25 cellular contexts compared by ENCODE assay signal in the genomic region with DNA sequence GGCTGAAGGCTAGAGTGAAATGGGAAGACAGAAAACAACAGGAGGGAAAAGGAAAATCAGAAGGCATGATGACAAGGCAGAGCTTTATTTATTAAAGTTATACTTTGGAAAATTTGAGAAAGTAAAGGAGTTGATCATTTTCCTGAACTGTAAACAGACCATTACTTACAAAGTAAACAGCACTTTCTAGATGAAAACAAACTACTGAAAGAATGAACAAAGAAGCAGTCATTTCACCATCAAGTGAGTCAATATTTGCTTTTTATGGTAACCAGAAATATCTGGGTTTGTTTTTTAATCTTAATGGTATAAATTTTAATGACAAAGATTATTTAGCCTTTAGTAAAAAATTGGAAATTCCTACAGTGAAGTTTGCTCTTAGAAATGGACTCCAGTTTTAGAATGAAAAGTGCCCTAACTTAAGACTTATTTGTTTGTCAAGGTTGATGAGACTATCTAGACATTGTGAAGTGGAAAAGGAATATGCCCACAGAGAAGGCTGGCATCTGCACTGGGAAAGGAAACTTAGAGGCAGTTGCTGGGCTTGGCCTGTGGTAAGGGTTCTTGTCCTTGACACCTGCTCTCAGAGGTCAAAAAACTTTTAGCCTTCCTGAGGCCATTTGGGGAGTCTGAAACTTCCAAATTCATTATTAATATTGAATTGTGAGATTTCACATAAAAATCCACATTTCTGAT. TPM values are rescaled to one million over a fixed set of nuclear protein-coding genes. Genes with fewer than 3 reads are reported as not detected.
"Had no signal": no experiment of that assay in that cellular context is flagged by ENCODE, and none has a peak within 500 bp of the region (broad histone marks: within the 10 kb centered on the region; RNA-seq: fewer than 3 reads in every experiment).

No MANE protein-coding gene starts in this region.

- H3K4me1 ChIP-seq: ascending aorta, body of pancreas had no signal

- DNase-seq: activated CD4-positive, alpha-beta memory T cell treated with anti-CD3 and anti-CD28 coated beads for 36 hours; activated CD4-positive, alpha-beta T cell treated with anti-CD3 and anti-CD28 coated beads, Interleukin-2, amount 10 ng/mL, durations not matched to agents 7 days and 5 days; activated CD4-positive, CD25-positive, alpha-beta regulatory T cell; activated CD8-positive, alpha-beta memory T cell treated with anti-CD3 and anti-CD28 coated beads for 24 hours; activated effector memory CD4-positive, alpha-beta T cell treated with anti-CD3 and anti-CD28 coated beads, Interleukin-2, amount 50 U/mL, for 16 hours; activated naive CD4-positive, alpha-beta T cell treated with Interleukin-2 at 50 U/mL for 16 hours; activated naive CD8-positive, alpha-beta T cell treated with anti-CD3 and anti-CD28 coated beads, Interleukin-2, amount 50 U/mL, for 24 hours; activated T-cell treated with anti-CD3 and anti-CD28 coated beads, Interleukin-2, amount 50 U/mL, for 4 hours; amniotic stem cell; body of pancreas; NCI-H1048; NCI-H146; NCI-H2107; NCI-H345; NCI-H510A; NCI-H526 treated with DMSO at 0.1 percent for 48 hours; SIG-M5; T-cell; T-helper 2 cell; T1000 had no signal

- ATAC-seq: activated naive CD4-positive, alpha-beta T cell treated with anti-CD3 and anti-CD28 coated beads, Interleukin-2, amount 50 U/mL, for 72 hours; activated naive CD8-positive, alpha-beta T cell treated with anti-CD3 and anti-CD28 coated beads, Interleukin-2, amount 50 U/mL, for 24 hours; activated T-cell treated with anti-CD3 and anti-CD28 coated beads, Interleukin-2, amount 50 U/mL, for 4 hours; body of pancreas; T-cell had no signal

- H3K27ac ChIP-seq: ascending aorta, body of pancreas had no signal

- H3K4me3 ChIP-seq: ascending aorta, body of pancreas had no signal

- H3K9me3 ChIP-seq: ascending aorta, body of pancreas had no signal

- H3K27me3 ChIP-seq: ascending aorta, body of pancreas had no signal

- H3K36me3 ChIP-seq: ascending aorta had no signal

RNA-seq across cellular contexts. Expression of a gene that starts 47.2 kb away (rescaled TPM):
- total RNA-seq: activated CD4-positive, alpha-beta memory T cell treated with anti-CD3 and anti-CD28 coated beads for 36 hours; activated CD4-positive, alpha-beta T cell treated with anti-CD3 and anti-CD28 coated beads, Interleukin-2, amount 10 ng/mL, durations not matched to agents 7 days and 5 days; activated naive CD4-positive, alpha-beta T cell treated with anti-CD3 and anti-CD28 coated beads, Interleukin-2, amount 50 U/mL, for 72 hours; ascending aorta; LHCN-M2; M059J; RPMI7951 had no signal
